In the genomic region with DNA sequence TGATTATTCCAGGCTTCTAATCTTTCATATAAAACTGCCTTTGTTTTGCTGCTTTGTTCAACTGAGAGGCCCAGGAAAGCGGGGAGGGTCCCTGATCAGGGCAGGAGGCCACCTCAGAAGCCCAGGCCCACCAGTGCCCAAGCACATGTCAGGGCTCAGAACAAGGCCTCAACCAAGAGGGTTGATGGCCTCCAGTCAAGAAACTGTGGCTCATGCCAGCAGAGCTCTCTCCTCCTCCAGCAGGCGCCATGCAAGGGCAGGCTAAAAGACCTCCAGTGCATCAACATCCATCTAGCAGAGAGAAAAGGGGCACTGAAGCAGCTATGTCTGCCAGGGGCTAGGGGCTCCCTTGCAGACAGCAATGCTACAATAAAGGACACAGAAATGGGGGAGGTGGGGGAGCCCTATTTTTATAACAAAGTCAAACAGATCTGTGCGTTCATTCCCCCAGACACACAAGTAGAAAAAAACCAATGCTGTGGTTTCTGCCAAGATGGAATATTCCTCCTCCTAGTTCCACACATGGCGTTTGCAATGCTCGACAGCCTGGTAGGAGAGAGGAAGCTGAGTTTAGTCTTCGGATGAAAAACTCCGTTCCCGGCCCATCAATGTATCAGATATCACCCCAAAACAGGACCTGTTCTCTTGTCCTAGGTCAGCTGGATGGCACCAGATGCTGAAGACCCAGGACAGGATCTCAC, we compare ENCODE assay signal across 1 cellular context.
TF ChIP-seq lines count a peak whose summit lies in the region.

No MANE protein-coding gene starts in this region.

TF ChIP-seq in GM12878, 131 proteins besides CTCF, POLR2A, EP300 and RAD21:
- TF ChIP-seq POLR2AphosphoS2 (IDR thresholded peaks at IDR 0.05; ENCODE audit: low read depth, low read length) (no peak), SIN3A (IDR thresholded peaks at IDR 0.05; ENCODE audit: low read depth, low read length) (no peak), SUPT20H (IDR thresholded peaks at IDR 0.05; ENCODE audit: borderline replicate concordance, control insufficient read depth, low read depth, low read length) (no peak), CHD1 (IDR thresholded peaks at IDR 0.05; ENCODE audit: low read depth, low read length) (no peak), BACH1 (IDR thresholded peaks at IDR 0.05; ENCODE audit: borderline replicate concordance) (no peak), EED (IDR thresholded peaks at IDR 0.05; ENCODE audit: low read depth) (no peak)
- TF ChIP-seq, protein P1, sequence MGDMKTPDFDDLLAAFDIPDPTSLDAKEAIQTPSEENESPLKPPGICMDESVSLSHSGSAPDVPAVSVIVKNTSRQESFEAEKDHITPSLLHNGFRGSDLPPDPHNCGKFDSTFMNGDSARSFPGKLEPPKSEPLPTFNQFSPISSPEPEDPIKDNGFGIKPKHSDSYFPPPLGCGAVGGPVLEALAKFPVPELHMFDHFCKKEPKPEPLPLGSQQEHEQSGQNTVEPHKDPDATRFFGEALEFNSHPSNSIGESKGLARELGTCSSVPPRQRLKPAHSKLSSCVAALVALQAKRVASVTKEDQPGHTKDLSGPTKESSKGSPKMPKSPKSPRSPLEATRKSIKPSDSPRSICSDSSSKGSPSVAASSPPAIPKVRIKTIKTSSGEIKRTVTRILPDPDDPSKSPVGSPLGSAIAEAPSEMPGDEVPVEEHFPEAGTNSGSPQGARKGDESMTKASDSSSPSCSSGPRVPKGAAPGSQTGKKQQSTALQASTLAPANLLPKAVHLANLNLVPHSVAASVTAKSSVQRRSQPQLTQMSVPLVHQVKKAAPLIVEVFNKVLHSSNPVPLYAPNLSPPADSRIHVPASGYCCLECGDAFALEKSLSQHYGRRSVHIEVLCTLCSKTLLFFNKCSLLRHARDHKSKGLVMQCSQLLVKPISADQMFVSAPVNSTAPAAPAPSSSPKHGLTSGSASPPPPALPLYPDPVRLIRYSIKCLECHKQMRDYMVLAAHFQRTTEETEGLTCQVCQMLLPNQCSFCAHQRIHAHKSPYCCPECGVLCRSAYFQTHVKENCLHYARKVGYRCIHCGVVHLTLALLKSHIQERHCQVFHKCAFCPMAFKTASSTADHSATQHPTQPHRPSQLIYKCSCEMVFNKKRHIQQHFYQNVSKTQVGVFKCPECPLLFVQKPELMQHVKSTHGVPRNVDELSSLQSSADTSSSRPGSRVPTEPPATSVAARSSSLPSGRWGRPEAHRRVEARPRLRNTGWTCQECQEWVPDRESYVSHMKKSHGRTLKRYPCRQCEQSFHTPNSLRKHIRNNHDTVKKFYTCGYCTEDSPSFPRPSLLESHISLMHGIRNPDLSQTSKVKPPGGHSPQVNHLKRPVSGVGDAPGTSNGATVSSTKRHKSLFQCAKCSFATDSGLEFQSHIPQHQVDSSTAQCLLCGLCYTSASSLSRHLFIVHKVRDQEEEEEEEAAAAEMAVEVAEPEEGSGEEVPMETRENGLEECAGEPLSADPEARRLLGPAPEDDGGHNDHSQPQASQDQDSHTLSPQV (IDR thresholded peaks at IDR 0.05) = no peak
- TF ChIP-seq, protein P2, sequence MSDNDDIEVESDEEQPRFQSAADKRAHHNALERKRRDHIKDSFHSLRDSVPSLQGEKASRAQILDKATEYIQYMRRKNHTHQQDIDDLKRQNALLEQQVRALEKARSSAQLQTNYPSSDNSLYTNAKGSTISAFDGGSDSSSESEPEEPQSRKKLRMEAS (IDR thresholded peaks at IDR 0.05; ENCODE audit: low read depth, low read length) = no peak
- TF ChIP-seq, protein P3, sequence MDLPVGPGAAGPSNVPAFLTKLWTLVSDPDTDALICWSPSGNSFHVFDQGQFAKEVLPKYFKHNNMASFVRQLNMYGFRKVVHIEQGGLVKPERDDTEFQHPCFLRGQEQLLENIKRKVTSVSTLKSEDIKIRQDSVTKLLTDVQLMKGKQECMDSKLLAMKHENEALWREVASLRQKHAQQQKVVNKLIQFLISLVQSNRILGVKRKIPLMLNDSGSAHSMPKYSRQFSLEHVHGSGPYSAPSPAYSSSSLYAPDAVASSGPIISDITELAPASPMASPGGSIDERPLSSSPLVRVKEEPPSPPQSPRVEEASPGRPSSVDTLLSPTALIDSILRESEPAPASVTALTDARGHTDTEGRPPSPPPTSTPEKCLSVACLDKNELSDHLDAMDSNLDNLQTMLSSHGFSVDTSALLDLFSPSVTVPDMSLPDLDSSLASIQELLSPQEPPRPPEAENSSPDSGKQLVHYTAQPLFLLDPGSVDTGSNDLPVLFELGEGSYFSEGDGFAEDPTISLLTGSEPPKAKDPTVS (IDR thresholded peaks at IDR 0.05; ENCODE audit: low read depth, low read length) = no peak
